ENCODE assay signal across 20 cellular contexts in genomic region chr3:143314291-143315093, GRCh38.
DNase-seq lines count a peak whose midpoint lies in the region; ATAC-seq and TF ChIP-seq lines count a peak whose summit lies in the region.
"Had no signal": no experiment of that assay in that cellular context is flagged by ENCODE, and none has a peak within 500 bp of the region (broad histone marks: within the 10 kb centered on the region; RNA-seq: fewer than 3 reads in every experiment).

No MANE protein-coding gene starts in this region.

- H3K36me3 ChIP-seq in SK-N-SH (replicated peaks in 1 of 2; ENCODE audit: control insufficient read depth in 1 of 2, insufficient read depth in 2 of 2, low read length in 1 of 2) (no peaks in the 10 kb centered on the region), psoas muscle (ENCODE audit: insufficient read depth in 1 of 2, low read depth in 1 of 2) (no peaks in the 10 kb centered on the region)
- H3K36me3 ChIP-seq: prostate gland, SJCRH30 had no signal

- no peak overlapping the region for H3K4me2 ChIP-seq in SK-N-SH
- H3K4me2 ChIP-seq: PC-9 had no signal

- H3K9me3 ChIP-seq in SK-N-SH (no peaks in the 10 kb centered on the region), psoas muscle (no peaks in the 10 kb centered on the region)
- H3K9me3 ChIP-seq: BLaER1 treated with 17β-estradiol and CSF1 and Interleukin-3, amounts not matched to agents 10 nM and 100 nM; prostate gland; SJCRH30 had no signal

- DNase-seq in EL (peak; percentile 5), SK-N-SH (no peak), fibroblast of the aortic adventitia (ENCODE audit: low read depth) (peak; percentile 64), stromal cell of bone marrow (ENCODE audit: low read depth) (peak; percentile 64), psoas muscle (no peak)
- DNase-seq: activated CD4-positive, alpha-beta T cell treated with anti-CD3 and anti-CD28 coated beads, Interleukin-2, amount 50 U/mL, for 4 hours; activated T-cell treated with anti-CD3 and anti-CD28 coated beads for 4 hours; kidney glomerular epithelial cell; NCI-H1930; NCI-H226; PC-9; SJCRH30; stimulated activated CD4-positive, alpha-beta T cell treated with anti-CD3 and anti-CD28 coated beads, Interleukin-2, amount 100 ng/mL, for 24 hours; stimulated activated naive CD4-positive, alpha-beta T cell; T-helper 2 cell had no signal

- H3K4me1 ChIP-seq in SK-N-SH (ENCODE audit: control insufficient read depth in 1 of 2, insufficient read depth in 2 of 2, low read depth in 1 of 2, low read length in 1 of 2) (peaks cover 0 to 5% of the 10 kb centered on the region in 2 experiments; a peak in 1 of 4 replicates), psoas muscle (no peaks in the 10 kb centered on the region)
- H3K4me1 ChIP-seq: prostate gland had no signal

- no peak for TF ChIP-seq RAD21 in SK-N-SH (IDR thresholded peaks at IDR 0.05; ENCODE audit: low read length)

- intact Hi-C loops in psoas muscle (cut with DNase I) = no loop called here

- H3K9me2 ChIP-seq in SK-N-SH = no peaks in the 10 kb centered on the region

- H2AFZ ChIP-seq in SK-N-SH (ENCODE audit: low read depth) = 0 out of 2 replicates have a peak overlapping the region, but pooled peaks have one; percentile 26
- H2AFZ ChIP-seq: PC-9 had no signal

- 7% methylated on average over 8 of the region's 8 CpGs for whole genome bisulfite sequencing in SK-N-SH (ENCODE audit: low lambda C conversion rate)
- 22 to 35% (median 30%) methylated on average over 8 of the region's 8 CpGs for WGBS in psoas muscle, 3 donors

- H3F3A ChIP-seq in SK-N-SH (replicated peaks; ENCODE audit: insufficient read depth) = no peaks in the 10 kb centered on the region

- no peaks in the 10 kb centered on the region for H3K79me2 ChIP-seq in SK-N-SH (ENCODE audit: insufficient read depth)

- CTCF ChIA-PET in SK-N-SH (lab: Yijun Ruan, JAX) = no interaction called here

- TF ChIP-seq EP300 in SK-N-SH (IDR thresholded peaks at IDR 0.05; ENCODE audit: borderline replicate concordance in 1 of 2, low read depth in 1 of 2, low read length in 1 of 2) = no peak

- POLR2A ChIA-PET in SK-N-SH (lab: Yijun Ruan, JAX) = no interaction called here

- no peaks in the 10 kb centered on the region for H4K20me1 ChIP-seq in SK-N-SH (ENCODE audit: insufficient read depth)
- H4K20me1 ChIP-seq: BLaER1 treated with 17β-estradiol and CSF1 and Interleukin-3, amounts not matched to agents 10 nM and 100 nM had no signal

- no peak overlapping the region for H3K4me3 ChIP-seq in SK-N-SH (ENCODE audit: low read depth in 2 of 2, low read length in 1 of 2)
- no peak overlapping the region for H3K4me3 ChIP-seq in fibroblast of the aortic adventitia (ENCODE audit: low read depth, low read length)
- no peak overlapping the region for H3K4me3 ChIP-seq in psoas muscle
- H3K4me3 ChIP-seq: BLaER1 treated with 17β-estradiol and CSF1 and Interleukin-3, amounts not matched to agents 10 nM and 100 nM; PC-9; prostate gland; SJCRH30; skin epidermis had no signal

- H3K27ac ChIP-seq in SK-N-SH (ENCODE audit: low read depth in 2 of 2, low read length in 1 of 2) = no peak overlapping the region
- no peak overlapping the region for H3K27ac ChIP-seq in psoas muscle
- H3K27ac ChIP-seq: BLaER1 treated with 17β-estradiol and CSF1 and Interleukin-3, amounts not matched to agents 10 nM and 100 nM; PC-9; prostate gland; SJCRH30 had no signal

- TF ChIP-seq CTCF in SK-N-SH (IDR thresholded peaks at IDR 0.05) (no peak), fibroblast of the aortic adventitia (IDR thresholded peaks at IDR 0.05; ENCODE audit: insufficient read depth, low read length) (no peak), psoas muscle (IDR thresholded peaks at IDR 0.05) (no peak)

- no peak overlapping the region for H3K9ac ChIP-seq in SK-N-SH
- H3K9ac ChIP-seq: BLaER1 treated with 17β-estradiol and CSF1 and Interleukin-3, amounts not matched to agents 10 nM and 100 nM had no signal

- no peak for ATAC-seq in GM19455 (IDR thresholded peaks at IDR 0.05; ENCODE audit: unreplicated experiment)
- no peak for ATAC-seq in HG02870 (IDR thresholded peaks at IDR 0.05; ENCODE audit: unreplicated experiment)
- no peak for ATAC-seq in psoas muscle

- H3K27me3 ChIP-seq in SK-N-SH (ENCODE audit: insufficient read depth) = no peaks in the 10 kb centered on the region; the same call in 1 of the 2 replicates
- H3K27me3 ChIP-seq in psoas muscle (ENCODE audit: insufficient read depth in 3 of 3, low read length in 2 of 3) = no peaks in the 10 kb centered on the region
- H3K27me3 ChIP-seq: BLaER1 treated with 17β-estradiol and CSF1 and Interleukin-3, amounts not matched to agents 10 nM and 100 nM; SJCRH30 had no signal

TF ChIP-seq in SK-N-SH, 30 proteins besides CTCF, POLR2A, EP300 and RAD21:
- TF ChIP-seq REST (IDR thresholded peaks at IDR 0.05; ENCODE audit: low read depth, low read length) = peak; percentile 51; the same call in 1 of the 2 replicates
- peak; percentile 54 for TF ChIP-seq TCF12 (IDR thresholded peaks at IDR 0.05)
- no peak for TF ChIP-seq ELF1 (IDR thresholded peaks at IDR 0.05)
- TF ChIP-seq RFX5 (IDR thresholded peaks at IDR 0.05; ENCODE audit: low read length) = no peak
- no peak for TF ChIP-seq RCOR1 (IDR thresholded peaks at IDR 0.05; ENCODE audit: low read length)
- no peak for TF ChIP-seq PBX3 (IDR thresholded peaks at IDR 0.05)

Comparison
In these comparisons a context has a peak if more than half of its experiments do, and no peak if none do; other contexts are left out.
1. DNase-seq: peak in EL (single experiment), fibroblast of the aortic adventitia (single experiment) and stromal cell of bone marrow (single experiment); none in SK-N-SH (single experiment) and psoas muscle (0 of 2).